Comparison of ENCODE assay signal across 16 cellular contexts in the genomic region with DNA sequence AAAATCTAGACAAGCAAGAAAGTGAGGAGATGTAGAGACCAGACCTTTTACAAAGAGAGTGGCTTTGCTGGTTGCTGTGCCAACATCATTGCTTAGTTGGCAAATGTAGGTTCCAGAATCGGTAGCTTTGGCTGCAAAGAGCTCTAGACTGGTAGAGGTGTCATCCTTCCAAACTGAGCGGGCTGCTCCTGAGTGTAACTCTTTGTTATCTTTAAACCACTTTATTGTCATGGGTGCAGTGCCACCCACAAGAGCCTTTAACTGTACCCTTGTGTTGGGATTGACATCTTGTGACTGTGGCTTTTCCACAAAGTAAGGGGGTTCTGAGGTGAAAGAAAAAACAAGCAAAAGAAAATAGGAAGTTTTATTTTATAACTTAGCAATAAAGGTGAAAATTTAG.
A peak's percentile ranks its signal among the peaks of the same experiment; 100 is the strongest.
DNase-seq lines count a peak whose midpoint lies in the region; ATAC-seq and TF ChIP-seq lines count a peak whose summit lies in the region.
"Had no signal": no experiment of that assay in that cellular context is flagged by ENCODE, and none has a peak within 500 bp of the region (broad histone marks: within the 10 kb centered on the region; RNA-seq: fewer than 3 reads in every experiment).

No MANE protein-coding gene starts in this region.

- peaks cover 10% of the 10 kb centered on the region for H3K4me1 ChIP-seq in cardiac muscle cell (ENCODE audit: low read depth)
- H3K4me1 ChIP-seq in heart left ventricle, result peaks cover 0 to 84% (median 29%) of the 10 kb centered on the region in 12 donors
- peaks cover 70% of the 10 kb centered on the region for H3K4me1 ChIP-seq in left ventricle myocardium inferior
- H3K4me1 ChIP-seq in psoas muscle, result peaks cover 91% of the 10 kb centered on the region
- no peaks in the 10 kb centered on the region for H3K4me1 ChIP-seq in ascending aorta

- TF ChIP-seq CTCF in cardiac muscle cell (IDR thresholded peaks at IDR 0.05; ENCODE audit: low read depth, low read length) (no peak), heart left ventricle (IDR thresholded peaks at IDR 0.05) (no peak), left ventricle myocardium inferior (IDR thresholded peaks at IDR 0.05; ENCODE audit: borderline replicate concordance) (no peak), psoas muscle (IDR thresholded peaks at IDR 0.05) (no peak), ascending aorta (IDR thresholded peaks at IDR 0.05) (no peak)

- H3K27ac ChIP-seq in cardiac muscle cell, result peak overlapping the region; percentile 84
- H3K27ac ChIP-seq in heart left ventricle, result peak overlapping the region in 6 of 12 donors; percentile 7 to 74 (median 30)
- peak overlapping the region; percentile 65 for H3K27ac ChIP-seq in left ventricle myocardium inferior (replicated peaks)
- H3K27ac ChIP-seq in psoas muscle, result peak overlapping the region; percentile 69
- no peak overlapping the region for H3K27ac ChIP-seq in ascending aorta
- H3K27ac ChIP-seq: GM23248 had no signal

- no peaks in the 10 kb centered on the region for H3K27me3 ChIP-seq in cardiac muscle cell
- H3K27me3 ChIP-seq in heart left ventricle, result no peaks in the 10 kb centered on the region
- H3K27me3 ChIP-seq in left ventricle myocardium inferior (ENCODE audit: low read depth), result no peaks in the 10 kb centered on the region
- no peaks in the 10 kb centered on the region for H3K27me3 ChIP-seq in psoas muscle (ENCODE audit: insufficient read depth in 3 of 3, low read length in 2 of 3)
- no peaks in the 10 kb centered on the region for H3K27me3 ChIP-seq in ascending aorta

- peak; percentile 14 to 46 (median 36) for ATAC-seq in heart left ventricle
- peak in 2 of 4 donors; percentile 9 to 14 for ATAC-seq in psoas muscle
- ATAC-seq: HCT116 had no signal

- TF ChIP-seq POLR2A in heart left ventricle (IDR thresholded peaks at IDR 0.05), result no peak

- H3K9me3 ChIP-seq in cardiac muscle cell (ENCODE audit: low read depth) (no peaks in the 10 kb centered on the region), heart left ventricle (no peaks in the 10 kb centered on the region), left ventricle myocardium inferior (replicated peaks) (no peaks in the 10 kb centered on the region), psoas muscle (no peaks in the 10 kb centered on the region), ascending aorta (no peaks in the 10 kb centered on the region)

- intact Hi-C loops in heart left ventricle (cut with DNase I), result no loop called here
- intact Hi-C loops in left ventricle myocardium inferior (cut with micrococcal nuclease), result no loop called here
- intact Hi-C loops in psoas muscle (cut with DNase I), result no loop called here
- intact Hi-C loops in ascending aorta (cut with DNase I), result no loop called here

- H3K4me3 ChIP-seq in cardiac muscle cell (no peak overlapping the region), heart left ventricle (no peak overlapping the region), left ventricle myocardium inferior (no peak overlapping the region), psoas muscle (no peak overlapping the region), ascending aorta (no peak overlapping the region)
- H3K4me3 ChIP-seq: GM23248 had no signal

- peaks cover 100% of the 10 kb centered on the region for H3K36me3 ChIP-seq in cardiac muscle cell
- peaks cover 0 to 100% (median 36%) of the 10 kb centered on the region in 9 donors for H3K36me3 ChIP-seq in heart left ventricle
- peaks cover 57% of the 10 kb centered on the region for H3K36me3 ChIP-seq in left ventricle myocardium inferior
- H3K36me3 ChIP-seq in psoas muscle (ENCODE audit: insufficient read depth in 1 of 2, low read depth in 1 of 2), result peaks cover 18 to 100% of the 10 kb centered on the region in 2 donors
- no peaks in the 10 kb centered on the region for H3K36me3 ChIP-seq in ascending aorta

- DNase-seq in cardiac muscle cell (ENCODE audit: low read depth in 1 of 2, low spot score in 1 of 2), result no peak
- no peak for DNase-seq in heart left ventricle
- no peak for DNase-seq in left ventricle myocardium inferior
- DNase-seq in psoas muscle, result no peak
- DNase-seq in SK-N-DZ (ENCODE audit: low spot score), result no peak
- no peak for DNase-seq in NCI-H510A treated with DMSO at 0.1 percent for 48 hours (lab: John Stamatoyannopoulos, UW)
- DNase-seq in ascending aorta (ENCODE audit: low spot score in 2 of 2), result no peak
- no peak for DNase-seq in DMS53 (lab: John Stamatoyannopoulos, UW)
- DNase-seq: C1 segment of cervical spinal cord; Calu3; CD4-positive, alpha-beta memory T cell; COR-L47; DND-41; GM23248; H9 had no signal

- WGBS in heart left ventricle, 4 donors, result 30 to 65% (median 53%) methylated on average over 2 of the region's 2 CpGs
- 31 to 42% (median 31%) methylated on average over 2 of the region's 2 CpGs for WGBS in psoas muscle, 3 donors

Comparison
In these comparisons a context has a peak if more than half of its experiments do, and no peak if none do; other contexts are left out.
1. H3K27ac ChIP-seq: peak in cardiac muscle cell (single experiment), left ventricle myocardium inferior (single experiment) and psoas muscle (single experiment); none in ascending aorta (0 of 2).